ENCODE assay signal across 1 cellular context in the genomic region with DNA sequence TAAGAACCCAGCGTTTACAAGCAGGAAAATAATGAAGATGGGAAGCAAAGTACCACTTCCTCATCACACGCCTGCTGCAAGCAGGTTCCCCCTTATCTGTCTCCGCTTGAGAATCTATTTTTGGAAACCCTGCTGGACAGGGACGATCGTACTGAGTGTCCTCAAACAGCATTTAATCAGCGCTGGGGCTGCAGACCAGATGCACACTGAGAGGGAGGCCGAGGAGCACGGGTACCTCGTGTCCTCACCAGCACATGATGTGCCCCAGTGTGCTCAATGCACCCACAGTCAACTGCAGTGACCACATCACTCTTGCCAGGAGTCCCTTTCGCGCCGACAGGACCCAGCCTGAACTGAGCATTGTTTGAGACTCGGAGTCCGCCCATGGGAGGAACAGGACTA.
A peak's percentile ranks its signal among the peaks of the same experiment; 100 is the strongest.
TF ChIP-seq lines count a peak whose summit lies in the region.

No MANE protein-coding gene starts in this region.

TF ChIP-seq in K562, 482 proteins besides CTCF, POLR2A, EP300 and RAD21 (continued from another document):
- TF ChIP-seq, protein P1, sequence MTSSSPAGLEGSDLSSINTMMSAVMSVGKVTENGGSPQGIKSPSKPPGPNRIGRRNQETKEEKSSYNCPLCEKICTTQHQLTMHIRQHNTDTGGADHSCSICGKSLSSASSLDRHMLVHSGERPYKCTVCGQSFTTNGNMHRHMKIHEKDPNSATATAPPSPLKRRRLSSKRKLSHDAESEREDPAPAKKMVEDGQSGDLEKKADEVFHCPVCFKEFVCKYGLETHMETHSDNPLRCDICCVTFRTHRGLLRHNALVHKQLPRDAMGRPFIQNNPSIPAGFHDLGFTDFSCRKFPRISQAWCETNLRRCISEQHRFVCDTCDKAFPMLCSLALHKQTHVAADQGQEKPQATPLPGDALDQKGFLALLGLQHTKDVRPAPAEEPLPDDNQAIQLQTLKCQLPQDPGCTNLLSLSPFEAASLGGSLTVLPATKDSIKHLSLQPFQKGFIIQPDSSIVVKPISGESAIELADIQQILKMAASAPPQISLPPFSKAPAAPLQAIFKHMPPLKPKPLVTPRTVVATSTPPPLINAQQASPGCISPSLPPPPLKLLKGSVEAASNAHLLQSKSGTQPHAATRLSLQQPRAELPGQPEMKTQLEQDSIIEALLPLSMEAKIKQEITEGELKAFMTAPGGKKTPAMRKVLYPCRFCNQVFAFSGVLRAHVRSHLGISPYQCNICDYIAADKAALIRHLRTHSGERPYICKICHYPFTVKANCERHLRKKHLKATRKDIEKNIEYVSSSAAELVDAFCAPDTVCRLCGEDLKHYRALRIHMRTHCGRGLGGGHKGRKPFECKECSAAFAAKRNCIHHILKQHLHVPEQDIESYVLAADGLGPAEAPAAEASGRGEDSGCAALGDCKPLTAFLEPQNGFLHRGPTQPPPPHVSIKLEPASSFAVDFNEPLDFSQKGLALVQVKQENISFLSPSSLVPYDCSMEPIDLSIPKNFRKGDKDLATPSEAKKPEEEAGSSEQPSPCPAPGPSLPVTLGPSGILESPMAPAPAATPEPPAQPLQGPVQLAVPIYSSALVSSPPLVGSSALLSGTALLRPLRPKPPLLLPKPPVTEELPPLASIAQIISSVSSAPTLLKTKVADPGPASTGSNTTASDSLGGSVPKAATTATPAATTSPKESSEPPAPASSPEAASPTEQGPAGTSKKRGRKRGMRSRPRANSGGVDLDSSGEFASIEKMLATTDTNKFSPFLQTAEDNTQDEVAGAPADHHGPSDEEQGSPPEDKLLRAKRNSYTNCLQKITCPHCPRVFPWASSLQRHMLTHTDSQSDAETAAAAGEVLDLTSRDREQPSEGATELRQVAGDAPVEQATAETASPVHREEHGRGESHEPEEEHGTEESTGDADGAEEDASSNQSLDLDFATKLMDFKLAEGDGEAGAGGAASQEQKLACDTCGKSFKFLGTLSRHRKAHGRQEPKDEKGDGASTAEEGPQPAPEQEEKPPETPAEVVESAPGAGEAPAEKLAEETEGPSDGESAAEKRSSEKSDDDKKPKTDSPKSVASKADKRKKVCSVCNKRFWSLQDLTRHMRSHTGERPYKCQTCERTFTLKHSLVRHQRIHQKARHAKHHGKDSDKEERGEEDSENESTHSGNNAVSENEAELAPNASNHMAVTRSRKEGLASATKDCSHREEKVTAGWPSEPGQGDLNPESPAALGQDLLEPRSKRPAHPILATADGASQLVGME (CRISPR knock-in tag; IDR thresholded peaks at IDR 0.05): 0 out of 2 replicates have a peak, but pooled peaks have one; percentile 46
- TF ChIP-seq MECOM (CRISPR knock-in tag; IDR thresholded peaks at IDR 0.05): peak; percentile 99
- TF ChIP-seq ZNF140 (CRISPR knock-in tag; IDR thresholded peaks at IDR 0.05): no peak
- TF ChIP-seq MEF2D (tag; conservative IDR thresholded peaks at IDR 0.05; ENCODE audit: low read depth): peak; percentile 98
- peak; percentile 92 for TF ChIP-seq LCOR (CRISPR knock-in tag; IDR thresholded peaks at IDR 0.05)
- no peak for TF ChIP-seq CSDE1 (IDR thresholded peaks at IDR 0.05)
- no peak for TF ChIP-seq SRF (CRISPR knock-in tag; IDR thresholded peaks at IDR 0.05)
- peak; percentile 44; the same call in 1 of the 2 replicates for TF ChIP-seq SMAD4 (CRISPR knock-in tag; conservative IDR thresholded peaks at IDR 0.05)
- TF ChIP-seq BHLHE40 (IDR thresholded peaks at IDR 0.05; ENCODE audit: low read length): 0 out of 2 replicates have a peak, but pooled peaks have one; percentile 24
- TF ChIP-seq NR4A1 (CRISPR knock-in tag; IDR thresholded peaks at IDR 0.05): no peak
- no peak for TF ChIP-seq NR4A1 (tag; IDR thresholded peaks at IDR 0.05)
- TF ChIP-seq FUS (optimal IDR thresholded peaks at IDR 0.05; ENCODE audit: low read depth, low read length): no peak
- TF ChIP-seq, protein P2, sequence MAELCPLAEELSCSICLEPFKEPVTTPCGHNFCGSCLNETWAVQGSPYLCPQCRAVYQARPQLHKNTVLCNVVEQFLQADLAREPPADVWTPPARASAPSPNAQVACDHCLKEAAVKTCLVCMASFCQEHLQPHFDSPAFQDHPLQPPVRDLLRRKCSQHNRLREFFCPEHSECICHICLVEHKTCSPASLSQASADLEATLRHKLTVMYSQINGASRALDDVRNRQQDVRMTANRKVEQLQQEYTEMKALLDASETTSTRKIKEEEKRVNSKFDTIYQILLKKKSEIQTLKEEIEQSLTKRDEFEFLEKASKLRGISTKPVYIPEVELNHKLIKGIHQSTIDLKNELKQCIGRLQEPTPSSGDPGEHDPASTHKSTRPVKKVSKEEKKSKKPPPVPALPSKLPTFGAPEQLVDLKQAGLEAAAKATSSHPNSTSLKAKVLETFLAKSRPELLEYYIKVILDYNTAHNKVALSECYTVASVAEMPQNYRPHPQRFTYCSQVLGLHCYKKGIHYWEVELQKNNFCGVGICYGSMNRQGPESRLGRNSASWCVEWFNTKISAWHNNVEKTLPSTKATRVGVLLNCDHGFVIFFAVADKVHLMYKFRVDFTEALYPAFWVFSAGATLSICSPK (IDR thresholded peaks at IDR 0.05; ENCODE audit: borderline replicate concordance): no peak
- TF ChIP-seq SNRNP70 (optimal IDR thresholded peaks at IDR 0.05; ENCODE audit: low read depth, low read length): no peak
- no peak for TF ChIP-seq PHB2 (IDR thresholded peaks at IDR 0.05; ENCODE audit: low read depth)
- peak; percentile 99 for TF ChIP-seq CTBP1 (IDR thresholded peaks at IDR 0.05; ENCODE audit: borderline replicate concordance)
- TF ChIP-seq RCOR1 (IDR thresholded peaks at IDR 0.05; ENCODE audit: borderline replicate concordance in 1 of 2, low read depth in 2 of 2, low read length in 2 of 2): peak in 1 of 2 experiments; percentile 93; a peak in 3 of 4 replicates
- peak in 1 of 2 experiments; percentile 51; a peak in 1 of 4 replicates for TF ChIP-seq HDAC1 (IDR thresholded peaks at IDR 0.05)
- 0 out of 4 replicates have a peak, but pooled peaks of 1 of the 2 experiments have one; percentile 28 for TF ChIP-seq TBL1XR1 (IDR thresholded peaks at IDR 0.05; ENCODE audit: low read length in 2 of 2)
- TF ChIP-seq, protein P3, sequence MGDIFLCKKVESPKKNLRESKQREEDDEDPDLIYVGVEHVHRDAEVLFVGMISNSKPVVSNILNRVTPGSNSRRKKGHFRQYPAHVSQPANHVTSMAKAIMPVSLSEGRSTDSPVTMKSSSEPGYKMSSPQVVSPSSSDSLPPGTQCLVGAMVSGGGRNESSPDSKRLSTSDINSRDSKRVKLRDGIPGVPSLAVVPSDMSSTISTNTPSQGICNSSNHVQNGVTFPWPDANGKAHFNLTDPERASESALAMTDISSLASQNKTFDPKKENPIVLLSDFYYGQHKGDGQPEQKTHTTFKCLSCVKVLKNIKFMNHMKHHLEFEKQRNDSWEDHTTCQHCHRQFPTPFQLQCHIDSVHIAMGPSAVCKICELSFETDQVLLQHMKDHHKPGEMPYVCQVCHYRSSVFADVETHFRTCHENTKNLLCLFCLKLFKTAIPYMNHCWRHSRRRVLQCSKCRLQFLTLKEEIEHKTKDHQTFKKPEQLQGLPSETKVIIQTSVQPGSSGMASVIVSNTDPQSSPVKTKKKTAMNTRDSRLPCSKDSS (IDR thresholded peaks at IDR 0.05; ENCODE audit: low read depth, partially characterized antibody): no peak
- no peak for TF ChIP-seq PCBP2 (IDR thresholded peaks at IDR 0.05; ENCODE audit: low read depth, low read length, poor library complexity, severe bottlenecking)
- no peak for TF ChIP-seq KLF6 (CRISPR knock-in tag; IDR thresholded peaks at IDR 0.05; ENCODE audit: borderline replicate concordance)
- TF ChIP-seq HCFC1 (IDR thresholded peaks at IDR 0.05; ENCODE audit: low read depth, low read length): no peak
- no peak for TF ChIP-seq NFYB (IDR thresholded peaks at IDR 0.05; ENCODE audit: extremely low read depth, insufficient read length)
- TF ChIP-seq ZEB2 (IDR thresholded peaks at IDR 0.05): peak; percentile 69; the same call in 1 of the 2 replicates
- TF ChIP-seq, protein P4, sequence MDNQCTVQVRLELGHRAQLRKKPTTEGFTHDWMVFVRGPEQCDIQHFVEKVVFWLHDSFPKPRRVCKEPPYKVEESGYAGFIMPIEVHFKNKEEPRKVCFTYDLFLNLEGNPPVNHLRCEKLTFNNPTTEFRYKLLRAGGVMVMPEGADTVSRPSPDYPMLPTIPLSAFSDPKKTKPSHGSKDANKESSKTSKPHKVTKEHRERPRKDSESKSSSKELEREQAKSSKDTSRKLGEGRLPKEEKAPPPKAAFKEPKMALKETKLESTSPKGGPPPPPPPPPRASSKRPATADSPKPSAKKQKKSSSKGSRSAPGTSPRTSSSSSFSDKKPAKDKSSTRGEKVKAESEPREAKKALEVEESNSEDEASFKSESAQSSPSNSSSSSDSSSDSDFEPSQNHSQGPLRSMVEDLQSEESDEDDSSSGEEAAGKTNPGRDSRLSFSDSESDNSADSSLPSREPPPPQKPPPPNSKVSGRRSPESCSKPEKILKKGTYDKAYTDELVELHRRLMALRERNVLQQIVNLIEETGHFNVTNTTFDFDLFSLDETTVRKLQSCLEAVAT (IDR thresholded peaks at IDR 0.05): no peak
- TF ChIP-seq, protein P5, sequence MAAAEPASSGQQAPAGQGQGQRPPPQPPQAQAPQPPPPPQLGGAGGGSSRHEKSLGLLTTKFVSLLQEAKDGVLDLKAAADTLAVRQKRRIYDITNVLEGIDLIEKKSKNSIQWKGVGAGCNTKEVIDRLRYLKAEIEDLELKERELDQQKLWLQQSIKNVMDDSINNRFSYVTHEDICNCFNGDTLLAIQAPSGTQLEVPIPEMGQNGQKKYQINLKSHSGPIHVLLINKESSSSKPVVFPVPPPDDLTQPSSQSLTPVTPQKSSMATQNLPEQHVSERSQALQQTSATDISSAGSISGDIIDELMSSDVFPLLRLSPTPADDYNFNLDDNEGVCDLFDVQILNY (CRISPR knock-in tag; IDR thresholded peaks at IDR 0.05): no peak
- TF ChIP-seq MAFG (tag; conservative IDR thresholded peaks at IDR 0.05): no peak
- 0 out of 2 replicates have a peak, but pooled peaks have one; percentile 13 for TF ChIP-seq BCOR (IDR thresholded peaks at IDR 0.05)
- no peak for TF ChIP-seq ZNF3 (CRISPR knock-in tag; IDR thresholded peaks at IDR 0.05)
- no peak for TF ChIP-seq BACH1 (tag; IDR thresholded peaks at IDR 0.05)
